Comparison of ENCODE assay signal across 17 cellular contexts in the genomic region with DNA sequence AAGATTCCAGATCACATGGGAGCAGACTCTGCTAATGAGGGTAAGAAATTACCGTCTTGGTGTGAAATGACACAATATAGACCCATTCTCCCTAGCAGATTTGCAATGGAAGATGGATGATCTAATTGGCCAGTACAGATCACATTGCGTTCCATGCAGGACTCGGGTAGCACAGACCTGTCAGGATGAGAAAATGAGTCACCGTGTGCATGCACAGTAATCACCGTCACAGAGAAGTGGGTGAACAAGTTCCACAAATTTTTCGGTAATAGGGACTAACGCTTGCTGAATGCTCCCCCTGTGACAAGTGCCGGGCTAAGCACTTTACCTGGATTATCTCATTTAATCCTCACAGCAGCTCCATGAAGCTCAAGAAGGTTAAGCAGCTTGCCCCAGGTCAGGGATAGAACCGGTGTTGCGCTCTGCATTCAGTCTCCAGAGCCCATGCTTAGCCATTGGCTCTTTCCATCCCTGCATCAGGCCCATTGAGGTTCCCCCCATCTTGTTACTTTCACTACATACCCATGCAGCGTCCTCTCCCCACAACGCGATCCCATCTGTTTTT.
A peak's percentile ranks its signal among the peaks of the same experiment; 100 is the strongest.
DNase-seq lines count a peak whose midpoint lies in the region; ATAC-seq and TF ChIP-seq lines count a peak whose summit lies in the region.
"Had no signal": no experiment of that assay in that cellular context is flagged by ENCODE, and none has a peak within 500 bp of the region (broad histone marks: within the 10 kb centered on the region; RNA-seq: fewer than 3 reads in every experiment).

No MANE protein-coding gene starts in this region.

- BruUV-seq in PC-3 (replicated peaks; lab: Mats Ljungman, UMichigan): no TSS peak

- no peak overlapping the region for H3K9ac ChIP-seq in PC-3 (ENCODE audit: low read length)

- H3K4me3 ChIP-seq in PC-3 (ENCODE audit: low read length) (no peak overlapping the region), epithelial cell of esophagus (ENCODE audit: low read length) (no peak overlapping the region)

- H3K4me1 ChIP-seq in PC-3 (ENCODE audit: insufficient read depth, low read length): peaks cover 13% of the 10 kb centered on the region

- H2AFZ ChIP-seq in PC-3 (ENCODE audit: low read length): no peak overlapping the region

- H3F3A ChIP-seq in PC-3 (ENCODE audit: low read length, unreplicated experiment): no peaks in the 10 kb centered on the region

- TF ChIP-seq CTCF in PC-3 (conservative IDR thresholded peaks at IDR 0.05; ENCODE audit: low read depth, low read length): no peak
- TF ChIP-seq CTCF in epithelial cell of esophagus (IDR thresholded peaks at IDR 0.05; ENCODE audit: insufficient read depth, low read depth, low read length, missing control alignments): no peak

- H3K9me2 ChIP-seq in PC-3 (replicated peaks; ENCODE audit: low read length): no peaks in the 10 kb centered on the region

- ATAC-seq in PC-3 (no peak), HG03565 (IDR thresholded peaks at IDR 0.05; ENCODE audit: unreplicated experiment) (no peak)
- ATAC-seq: HepG2 had no signal

- CTCF ChIA-PET in PC-3 (lab: Charles Lee): no interaction called here

- H4K20me1 ChIP-seq in PC-3 (ENCODE audit: low read length): no peaks in the 10 kb centered on the region

- peak; percentile 58 to 80 for DNase-seq in NCI-H524 (lab: John Stamatoyannopoulos, UW)
- DNase-seq in PC-3: peak; percentile 27
- peak; percentile 69 for DNase-seq in epithelial cell of esophagus (ENCODE audit: low read depth)
- no peak for DNase-seq in NCI-H1694 (lab: John Stamatoyannopoulos, UW)
- DNase-seq in stimulated activated CD4-positive, alpha-beta T cell treated with anti-CD3 and anti-CD28 coated beads, Interleukin-1b, Interleukin-23, amount 100 ng/mL, for 48 hours: no peak
- no peak for DNase-seq in midbrain (lab: John Stamatoyannopoulos, UW)
- DNase-seq: ACHN; BE2C; C1 segment of cervical spinal cord; CD4-positive, CD25-positive, alpha-beta regulatory T cell; CD8-positive, alpha-beta memory T cell; COR-L47; DMS79 treated with DMSO at 0.1 percent for 48 hours; GF-D8; H9 had no signal

- no peak overlapping the region for H3K4me2 ChIP-seq in PC-3 (ENCODE audit: low read length)

- POLR2A ChIA-PET in PC-3 (lab: Charles Lee; ENCODE audit: unreplicated experiment): no interaction called here

- no peak overlapping the region for H3K27ac ChIP-seq in PC-3 (ENCODE audit: low read length)

- H3K27me3 ChIP-seq in PC-3 (ENCODE audit: low read length): no peaks in the 10 kb centered on the region
- H3K27me3 ChIP-seq: BE2C had no signal

- H3K79me2 ChIP-seq in PC-3 (ENCODE audit: low read length): no peaks in the 10 kb centered on the region

- intact Hi-C loops in PC-3 (cut with micrococcal nuclease): no loop called here

- H3K9me3 ChIP-seq in PC-3 (ENCODE audit: low read length): no peaks in the 10 kb centered on the region
- H3K9me3 ChIP-seq: BE2C had no signal

- H3K36me3 ChIP-seq in PC-3 (ENCODE audit: low read depth, low read length): no peaks in the 10 kb centered on the region
- H3K36me3 ChIP-seq: BE2C had no signal

Comparison
In these comparisons a context has a peak if more than half of its experiments do, and no peak if none do; other contexts are left out.
1. DNase-seq: peak in NCI-H524 (2 of 2), PC-3 (single experiment) and epithelial cell of esophagus (single experiment); none in NCI-H1694 (single experiment), stimulated activated CD4-positive, alpha-beta T cell treated with anti-CD3 and anti-CD28 coated beads, Interleukin-1b, Interleukin-23, amount 100 ng/mL, for 48 hours (single experiment) and midbrain (single experiment).